ENCODE assay signal across 2 cellular contexts in the genomic region with DNA sequence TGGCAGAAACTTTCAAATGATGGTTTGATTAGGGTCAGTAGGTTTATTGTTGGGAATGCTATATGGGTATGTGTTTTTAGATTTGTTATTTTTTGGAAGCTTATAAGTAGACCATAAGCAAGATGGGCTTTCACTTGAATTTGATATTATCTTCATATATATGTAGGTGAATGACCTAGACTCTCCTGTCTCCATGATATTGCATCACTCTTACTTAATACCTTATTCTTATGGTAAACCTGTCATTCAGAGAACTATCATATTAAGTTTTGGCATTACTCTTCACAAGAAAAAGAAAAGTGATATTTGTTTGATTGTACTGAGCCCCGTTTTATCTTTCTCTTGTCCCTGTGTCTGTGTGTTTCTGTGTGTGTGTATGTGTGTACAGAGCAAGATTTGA.
A peak's percentile ranks its signal among the peaks of the same experiment; 100 is the strongest.
TF ChIP-seq lines count a peak whose summit lies in the region.

No MANE protein-coding gene starts in this region.

TF ChIP-seq in A549, 52 proteins besides CTCF, POLR2A, EP300 and RAD21:
- TF ChIP-seq, protein P1, sequence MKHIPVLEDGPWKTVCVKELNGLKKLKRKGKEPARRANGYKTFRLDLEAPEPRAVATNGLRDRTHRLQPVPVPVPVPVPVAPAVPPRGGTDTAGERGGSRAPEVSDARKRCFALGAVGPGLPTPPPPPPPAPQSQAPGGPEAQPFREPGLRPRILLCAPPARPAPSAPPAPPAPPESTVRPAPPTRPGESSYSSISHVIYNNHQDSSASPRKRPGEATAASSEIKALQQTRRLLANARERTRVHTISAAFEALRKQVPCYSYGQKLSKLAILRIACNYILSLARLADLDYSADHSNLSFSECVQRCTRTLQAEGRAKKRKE (CRISPR knock-in tag; IDR thresholded peaks at IDR 0.05; ENCODE audit: low read depth): no peak
- no peak for TF ChIP-seq RNF2 (IDR thresholded peaks at IDR 0.05; ENCODE audit: borderline replicate concordance, low read depth)
- TF ChIP-seq CEBPB (IDR thresholded peaks at IDR 0.05): no peak
- no peak for TF ChIP-seq KDM1A (IDR thresholded peaks at IDR 0.05; ENCODE audit: low read depth)
- TF ChIP-seq EHMT2 (IDR thresholded peaks at IDR 0.05; ENCODE audit: low read depth): no peak
- TF ChIP-seq POLR2AphosphoS2 (conservative IDR thresholded peaks at IDR 0.05; ENCODE audit: low read length): no peak

TF ChIP-seq in K562, 482 proteins besides CTCF, POLR2A, EP300 and RAD21:
- TF ChIP-seq ZFP1 (CRISPR knock-in tag; IDR thresholded peaks at IDR 0.05): no peak
- TF ChIP-seq SMC3 (conservative IDR thresholded peaks at IDR 0.05; ENCODE audit: insufficient read depth, low read depth, low read length): no peak
- TF ChIP-seq TFE3 (CRISPR knock-in tag; IDR thresholded peaks at IDR 0.05): no peak
- no peak for TF ChIP-seq KLF10 (CRISPR knock-in tag; IDR thresholded peaks at IDR 0.05)
- TF ChIP-seq ZNF592 (IDR thresholded peaks at IDR 0.05): no peak
- TF ChIP-seq FOXA3 (CRISPR knock-in tag; conservative IDR thresholded peaks at IDR 0.05 in 1 of 2, IDR thresholded peaks at IDR 0.05 in 1 of 2): no peak
- no peak for TF ChIP-seq TEAD4 (IDR thresholded peaks at IDR 0.05; ENCODE audit: low read length)
- TF ChIP-seq TEAD4 (CRISPR knock-in tag; IDR thresholded peaks at IDR 0.05; ENCODE audit: borderline replicate concordance): no peak
- TF ChIP-seq ZNF512 (tag; IDR thresholded peaks at IDR 0.05): no peak
- TF ChIP-seq HIVEP1 (CRISPR knock-in tag; IDR thresholded peaks at IDR 0.05): no peak
- TF ChIP-seq NKRF (IDR thresholded peaks at IDR 0.05; ENCODE audit: borderline replicate concordance): no peak
- TF ChIP-seq RHOXF2B (CRISPR knock-in tag; conservative IDR thresholded peaks at IDR 0.05): no peak
- TF ChIP-seq, protein P2, sequence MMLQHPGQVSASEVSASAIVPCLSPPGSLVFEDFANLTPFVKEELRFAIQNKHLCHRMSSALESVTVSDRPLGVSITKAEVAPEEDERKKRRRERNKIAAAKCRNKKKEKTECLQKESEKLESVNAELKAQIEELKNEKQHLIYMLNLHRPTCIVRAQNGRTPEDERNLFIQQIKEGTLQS (IDR thresholded peaks at IDR 0.05): peak; percentile 48; the same call in 1 of the 2 replicates
- TF ChIP-seq, protein P2 (CRISPR knock-in tag; conservative IDR thresholded peaks at IDR 0.05): no peak
- TF ChIP-seq CEBPG (CRISPR knock-in tag; IDR thresholded peaks at IDR 0.05): no peak
- TF ChIP-seq CEBPG (tag; conservative IDR thresholded peaks at IDR 0.05 in 1 of 2, IDR thresholded peaks at IDR 0.05 in 1 of 2): peak; percentile 28 to 79; a peak in 2 of 4 replicates
